25 cellular contexts compared by ENCODE assay signal in genomic region chr14:79580908-79581307, GRCh38.
"Had no signal": no experiment of that assay in that cellular context is flagged by ENCODE, and none has a peak within 500 bp of the region (broad histone marks: within the 10 kb centered on the region; RNA-seq: fewer than 3 reads in every experiment).

No MANE protein-coding gene starts in this region.

- FAIRE-seq: endothelial cell of umbilical vein, frontal cortex had no signal

- ATAC-seq: activated CD8-positive, alpha-beta memory T cell treated with anti-CD3 and anti-CD28 coated beads, Interleukin-2, amount 10 ng/mL, durations not matched to agents 7 days and 5 days; activated CD8-positive, alpha-beta T cell treated with anti-CD3 and anti-CD28 coated beads for 36 hours; effector memory CD8-positive, alpha-beta T cell; esophagus mucosa; mucosa of descending colon had no signal

- H3K27me3 ChIP-seq: brain microvascular endothelial cell, colonic mucosa, dorsolateral prefrontal cortex, hepatocyte, upper lobe of left lung had no signal

- H3K4me3 ChIP-seq: colonic mucosa, dorsolateral prefrontal cortex, hepatocyte, mucosa of descending colon, prostate gland, thoracic aorta, upper lobe of left lung had no signal

- H3K4me1 ChIP-seq: colonic mucosa, prostate gland had no signal

- H3K9me3 ChIP-seq: colonic mucosa, mucosa of descending colon, prostate gland, thoracic aorta, upper lobe of left lung had no signal

- H3K27ac ChIP-seq: colonic mucosa, hepatocyte, prostate gland, thoracic aorta, upper lobe of left lung, VCaP had no signal

- H3K36me3 ChIP-seq: brain microvascular endothelial cell, colonic mucosa, prostate gland, thoracic aorta, upper lobe of left lung had no signal

- DNase-seq: activated CD4-positive, alpha-beta T cell treated with anti-CD3 and anti-CD28 coated beads, Interleukin-2, amount 10 ng/mL, durations not matched to agents 7 days and 5 days; activated CD4-positive, CD25-positive, alpha-beta regulatory T cell treated with anti-CD3 and anti-CD28 coated beads, Interleukin-2, amount 50 U/mL, for 72 hours; activated CD8-positive, alpha-beta memory T cell treated with anti-CD3 and anti-CD28 coated beads, Interleukin-2, amount 10 ng/mL, durations not matched to agents 7 days and 5 days; activated CD8-positive, alpha-beta T cell treated with anti-CD3 and anti-CD28 coated beads for 36 hours; activated gamma-delta T cell; activated naive CD4-positive, alpha-beta T cell treated with anti-CD3 and anti-CD28 coated beads, Interleukin-2, amount 50 U/mL, for 16 hours; activated T-cell treated with anti-CD3 and anti-CD28 coated beads for 4 hours; anterior cingulate cortex; brain microvascular endothelial cell; colonic mucosa; dorsolateral prefrontal cortex; effector memory CD8-positive, alpha-beta T cell; glutamatergic neuron; mucosa of descending colon; naive B cell; stimulated activated CD4-positive, alpha-beta T cell treated with anti-CD3 and anti-CD28 coated beads, Interleukin-4, amount 100 ng/mL, for 24 hours; stimulated activated naive CD4-positive, alpha-beta T cell treated with Interleukin-2 at 50 U/mL for 16 hours; upper lobe of left lung had no signal
